8 cellular contexts compared by ENCODE assay signal in genomic region chr7:74206589-74207120, GRCh38. TPM values are rescaled to one million over a fixed set of nuclear protein-coding genes. Genes with fewer than 3 reads are reported as not detected.
DNase-seq lines count a peak whose midpoint lies in the region; ATAC-seq, FAIRE-seq and TF ChIP-seq lines count a peak whose summit lies in the region.

No MANE protein-coding gene starts in this region.

- TF ChIP-seq CTCF in 22Rv1 (IDR thresholded peaks at IDR 0.05) = peak; percentile 100
- peak; percentile 99 for TF ChIP-seq CTCF in left ventricle myocardium inferior (IDR thresholded peaks at IDR 0.05; ENCODE audit: borderline replicate concordance)

- H3K9me3 ChIP-seq in left ventricle myocardium inferior (replicated peaks) (no peaks in the 10 kb centered on the region), aorta (ENCODE audit: control insufficient read depth, low read length) (no peaks in the 10 kb centered on the region)

- FAIRE-seq in GM12891 (lab: Jason Lieb, UNC) = peak; percentile 88

- peaks cover 7% of the 10 kb centered on the region for H3K4me1 ChIP-seq in left ventricle myocardium inferior
- H3K4me1 ChIP-seq in aorta (ENCODE audit: control insufficient read depth in 1 of 2, insufficient read depth in 2 of 2, low read length in 2 of 2) = no peaks in the 10 kb centered on the region

- H3K27ac ChIP-seq in 22Rv1 (no peak overlapping the region), left ventricle myocardium inferior (replicated peaks) (no peak overlapping the region), aorta (ENCODE audit: low read depth in 1 of 2, low read length in 2 of 2) (no peak overlapping the region)

- WGBS in aorta, 2 donors = 15 to 16% methylated on average over 23 of the region's 23 CpGs

- H3K27me3 ChIP-seq in left ventricle myocardium inferior (ENCODE audit: low read depth) (no peaks in the 10 kb centered on the region), aorta (ENCODE audit: control insufficient read depth in 1 of 2, insufficient read depth in 2 of 2, low read length in 1 of 2) (no peaks in the 10 kb centered on the region)

- peak overlapping the region; percentile 49 for H3K4me3 ChIP-seq in left ventricle myocardium inferior
- H3K4me3 ChIP-seq in aorta (ENCODE audit: low read length in 2 of 2) = no peak overlapping the region

- intact Hi-C loops in left ventricle myocardium inferior (cut with micrococcal nuclease) = loop anchor here (5.0 kb wide), 1 partner anchor 191 kb away; no protein-coding TSS in a partner anchor
- intact Hi-C loops in aorta (cut with DNase I) = loop anchor here (1.0 to 5.0 kb wide), 3 partner anchors 192 to 339 kb away; no protein-coding TSS in a partner anchor

- H3K36me3 ChIP-seq in left ventricle myocardium inferior = no peaks in the 10 kb centered on the region
- no peaks in the 10 kb centered on the region for H3K36me3 ChIP-seq in aorta (ENCODE audit: control insufficient read depth in 1 of 2, insufficient read depth in 2 of 2, low read length in 1 of 2)

- peak; percentile 92 for ATAC-seq in aorta (ENCODE audit: low FRiP score)

- no peak for TF ChIP-seq POLR2A in GM12891 (IDR thresholded peaks at IDR 0.05; ENCODE audit: low read depth, low read length)

- DNase-seq in GM12891 (ENCODE audit: insufficient read length, low spot score) (no peak), NCI-H1048 (lab: John Stamatoyannopoulos, UW) (peak; percentile 67), T-helper 2 cell (peak; percentile 55 to 71 (median 64)), amniotic epithelial cell (ENCODE audit: low read depth) (peak; percentile 37), left ventricle myocardium inferior (peak; percentile 88), retina (peak; percentile 91), aorta (peak; percentile 93 to 97)

TF ChIP-seq in GM12891, 5 proteins besides CTCF, POLR2A, EP300 and RAD21:
- no peak for TF ChIP-seq PAX5 (IDR thresholded peaks at IDR 0.05; ENCODE audit: insufficient read depth, low read length, severe bottlenecking)
- TF ChIP-seq TAF1 (IDR thresholded peaks at IDR 0.05; ENCODE audit: low read depth, low read length) = no peak
- no peak for TF ChIP-seq POLR2AphosphoS5 (IDR thresholded peaks at IDR 0.05; ENCODE audit: low read depth, low read length)
- no peak for TF ChIP-seq SPI1 (IDR thresholded peaks at IDR 0.05; ENCODE audit: low read depth, low read length)
- TF ChIP-seq POU2F2 (IDR thresholded peaks at IDR 0.05; ENCODE audit: low read depth, low read length) = no peak
TF ChIP-seq in GM12891: peak in this region for 0.

RNA-seq across cellular contexts. Expression of gene LAT2, which starts 3.2 kb away (rescaled TPM):
- 152 TPM for polyA plus RNA-seq in GM12891 (2012; ENCODE audit: low read depth, missing spikeins)
- 2.4 TPM for total RNA-seq in left ventricle myocardium inferior
- 10 to 100 TPM; 12.0 to 17.0 TPM for total RNA-seq in aorta
- polyA plus RNA-seq in aorta = 10 to 100 TPM in 1 of 2 donors, 1 to 10 TPM in 1; 4.2 to 12.4 TPM

RNA-seq across cellular contexts. Expression of gene EIF4H, which starts 32.5 kb away (rescaled TPM):
- 285 TPM for polyA plus RNA-seq in GM12891 (2012; ENCODE audit: low read depth, missing spikeins)
- 159 TPM for total RNA-seq in left ventricle myocardium inferior
- 100 to 1,000 TPM; 190 to 207 TPM for total RNA-seq in aorta
- 100 to 1,000 TPM; 140 to 183 TPM for polyA plus RNA-seq in aorta

RNA-seq across cellular contexts. Expression of gene RFC2, which starts 47.5 kb away (rescaled TPM):
- polyA plus RNA-seq in GM12891 (2012; ENCODE audit: low read depth, missing spikeins) = 41.1 TPM
- total RNA-seq in left ventricle myocardium inferior (8.7 TPM), aorta (10 to 100 TPM; 13.7 to 14.2 TPM)
- 10 to 100 TPM; 12.8 to 16.1 TPM for polyA plus RNA-seq in aorta
